In genomic region chr17:47320879-47321502, GRCh38 we compare ENCODE assay signal across 21 cellular contexts. TPM values are rescaled to one million over a fixed set of nuclear protein-coding genes. Genes with fewer than 3 reads are reported as not detected.
DNase-seq lines count a peak whose midpoint lies in the region; ATAC-seq, FAIRE-seq and TF ChIP-seq lines count a peak whose summit lies in the region.
"Had no signal": no experiment of that assay in that cellular context is flagged by ENCODE, and none has a peak within 500 bp of the region (broad histone marks: within the 10 kb centered on the region; RNA-seq: fewer than 3 reads in every experiment).

No MANE protein-coding gene starts in this region.

- TF ChIP-seq EP300 in K562 (IDR thresholded peaks at IDR 0.05; ENCODE audit: low read length) = no peak

- H3K79me2 ChIP-seq in K562 (ENCODE audit: control insufficient read depth, insufficient read depth, low read length) = no peaks in the 10 kb centered on the region

- H3K4me3 Mint-ChIP-seq in CD4-positive, CD25-positive, alpha-beta regulatory T cell = peak overlapping the region in 3 of 4 donors; percentile 8 to 91 (median 53)
- H3K4me3 Mint-ChIP-seq in IgD-negative memory B cell = peak overlapping the region in 1 of 4 donors; percentile 84
- H3K4me3 Mint-ChIP-seq in stimulated activated naive B cell treated with anti-CD40 and anti-IgM and Interleukin-4, amounts not matched to agents 10 μg/mL and 1 μg/mL and 100 μg/mL, for 72 hours = no peak overlapping the region
- H3K4me3 Mint-ChIP-seq: CD14-positive monocyte had no signal

- peaks cover 7 to 21% (median 13%) of the 10 kb centered on the region in 4 donors for H3K4me1 Mint-ChIP-seq in CD4-positive, CD25-positive, alpha-beta regulatory T cell
- H3K4me1 Mint-ChIP-seq in IgD-negative memory B cell = peaks cover 7 to 16% (median 10%) of the 10 kb centered on the region in 3 donors
- H3K4me1 Mint-ChIP-seq in stimulated activated naive B cell treated with anti-CD40 and anti-IgM and Interleukin-4, amounts not matched to agents 10 μg/mL and 1 μg/mL and 100 μg/mL, for 72 hours = peaks cover 16 to 18% of the 10 kb centered on the region in 2 donors

- POLR2A ChIA-PET in K562 (lab: Yijun Ruan, JAX) = interaction anchor here (0.6 kb wide), 1 partner anchor 132 kb away, joined by 3 read pairs; the partner anchor contains the start of gene CDC27

- no peak overlapping the region for H3K27ac Mint-ChIP-seq in CD4-positive, CD25-positive, alpha-beta regulatory T cell
- H3K27ac Mint-ChIP-seq in IgD-negative memory B cell = peak overlapping the region in 2 of 3 donors; percentile 33 to 75
- peak overlapping the region; percentile 51 for H3K27ac Mint-ChIP-seq in stimulated activated naive B cell treated with anti-CD40 and anti-IgM and Interleukin-4, amounts not matched to agents 10 μg/mL and 1 μg/mL and 100 μg/mL, for 72 hours
- H3K27ac Mint-ChIP-seq: CD14-positive monocyte; CD8-positive, alpha-beta memory T cell had no signal

- intact Hi-C loops in K562 (cut with micrococcal nuclease) = no loop called here

- CTCF ChIA-PET in K562 (lab: Yijun Ruan, JAX; ENCODE audit: low intra/inter-chr PET ratio) = no interaction called here

- FAIRE-seq in K562 (lab: Jason Lieb, UNC) = no peak
- FAIRE-seq: A204.1, D721Med, G401.6 had no signal

- no peaks in the 10 kb centered on the region for H4K20me1 ChIP-seq in K562 (replicated peaks; ENCODE audit: control insufficient read depth, insufficient read depth, low read length)
- H4K20me1 ChIP-seq: BLaER1 had no signal

- no peaks in the 10 kb centered on the region for H3K36me3 Mint-ChIP-seq in CD4-positive, CD25-positive, alpha-beta regulatory T cell
- no peaks in the 10 kb centered on the region for H3K36me3 Mint-ChIP-seq in IgD-negative memory B cell
- peaks cover 4 to 5% of the 10 kb centered on the region in 2 donors for H3K36me3 Mint-ChIP-seq in stimulated activated naive B cell treated with anti-CD40 and anti-IgM and Interleukin-4, amounts not matched to agents 10 μg/mL and 1 μg/mL and 100 μg/mL, for 72 hours

- H3K4me1 ChIP-seq in CD4-positive, CD25-positive, alpha-beta regulatory T cell (ENCODE audit: control insufficient read depth, insufficient read depth, low read length, poor library complexity, severe bottlenecking) = peaks cover 15% of the 10 kb centered on the region
- H3K4me1 ChIP-seq in K562 (replicated peaks in 1 of 2; ENCODE audit: control insufficient read depth in 2 of 2, insufficient read depth in 2 of 2, low read length in 2 of 2) = peaks cover 0 to 12% of the 10 kb centered on the region in 2 experiments; a peak in 2 of 5 replicates

- no peaks in the 10 kb centered on the region for H3K9me3 ChIP-seq in CD4-positive, CD25-positive, alpha-beta regulatory T cell (ENCODE audit: control insufficient read depth in 2 of 2, low read length in 2 of 2)
- H3K9me3 ChIP-seq in K562 (replicated peaks; ENCODE audit: control insufficient read depth, insufficient read depth, low read depth, low read length) = no peaks in the 10 kb centered on the region
- H3K9me3 ChIP-seq: Caco-2 had no signal

- H3K27me3 ChIP-seq in CD4-positive, CD25-positive, alpha-beta regulatory T cell (ENCODE audit: control insufficient read depth, insufficient read depth, low read length) = peaks cover 6% of the 10 kb centered on the region
- H3K27me3 ChIP-seq in K562 (ENCODE audit: control insufficient read depth in 2 of 2, insufficient read depth in 2 of 2, low read length in 2 of 2) = no peaks in the 10 kb centered on the region
- H3K27me3 ChIP-seq: BLaER1 had no signal

- no peak for DNase-seq in CD4-positive, CD25-positive, alpha-beta regulatory T cell
- no peak for DNase-seq in K562 (ENCODE audit: extremely low read depth in 1 of 4, low spot score in 3 of 4)
- DNase-seq in stimulated activated naive B cell treated with anti-CD40 and anti-IgM and Interleukin-4, amounts not matched to agents 10 μg/mL and 1 μg/mL and 100 μg/mL, for 72 hours = no peak
- no peak for DNase-seq in islet precursor cell
- no peak for DNase-seq in middle frontal gyrus (ENCODE audit: extremely low spot score, low spot score)
- DNase-seq: AML-193; Caco-2; CD8-positive, alpha-beta memory T cell; GOT3; H7; Karpas-422; KBM-7 had no signal

- ATAC-seq in CD4-positive, CD25-positive, alpha-beta regulatory T cell (ENCODE audit: low read depth in 2 of 2) = no peak
- ATAC-seq in K562 (no peak), HG02970 (IDR thresholded peaks at IDR 0.05; ENCODE audit: low FRiP score, unreplicated experiment) (no peak)
- ATAC-seq in stimulated activated naive B cell treated with anti-CD40 and anti-IgM and Interleukin-4, amounts not matched to agents 10 μg/mL and 1 μg/mL and 100 μg/mL, for 72 hours (replicated peaks) = no peak

- no peaks in the 10 kb centered on the region for H3K36me3 ChIP-seq in CD4-positive, CD25-positive, alpha-beta regulatory T cell (ENCODE audit: control insufficient read depth, insufficient read depth, low read length)
- H3K36me3 ChIP-seq in K562 (ENCODE audit: control insufficient read depth, insufficient read depth, low read length) = no peaks in the 10 kb centered on the region
- H3K36me3 ChIP-seq: BLaER1 had no signal

- H3K9me3 Mint-ChIP-seq in CD4-positive, CD25-positive, alpha-beta regulatory T cell = peaks cover 0 to 5% (median 0%) of the 10 kb centered on the region in 7 donors
- no peaks in the 10 kb centered on the region for H3K9me3 Mint-ChIP-seq in IgD-negative memory B cell
- H3K9me3 Mint-ChIP-seq in stimulated activated naive B cell treated with anti-CD40 and anti-IgM and Interleukin-4, amounts not matched to agents 10 μg/mL and 1 μg/mL and 100 μg/mL, for 72 hours = peaks cover 4 to 5% of the 10 kb centered on the region in 2 donors
- H3K9me3 Mint-ChIP-seq: CD8-positive, alpha-beta memory T cell had no signal

- TF ChIP-seq POLR2A in K562 (conservative IDR thresholded peaks at IDR 0.05) = no peak

- H3K4me2 ChIP-seq in K562 (ENCODE audit: insufficient read depth, low read length) = no peak overlapping the region
- H3K4me2 ChIP-seq: BLaER1 had no signal

- no TSS peak for BruUV-seq in K562 (replicated peaks; lab: Mats Ljungman, UMichigan)

- H2AFZ ChIP-seq in K562 (ENCODE audit: low read depth, low read length) = no peak overlapping the region

- H3K27me3 Mint-ChIP-seq in CD4-positive, CD25-positive, alpha-beta regulatory T cell = peaks cover 49% of the 10 kb centered on the region
- no peaks in the 10 kb centered on the region for H3K27me3 Mint-ChIP-seq in IgD-negative memory B cell
- no peaks in the 10 kb centered on the region for H3K27me3 Mint-ChIP-seq in stimulated activated naive B cell treated with anti-CD40 and anti-IgM and Interleukin-4, amounts not matched to agents 10 μg/mL and 1 μg/mL and 100 μg/mL, for 72 hours

- TF ChIP-seq CTCF in K562 (IDR thresholded peaks at IDR 0.05 in 2 of 3, conservative IDR thresholded peaks at IDR 0.05 in 1 of 3; ENCODE audit: insufficient read depth in 2 of 3, low read depth in 1 of 3, low read length in 3 of 3) = no peak

- in situ Hi-C loops in K562 (cut with MboI) = no loop called here

- no peak overlapping the region for H3K27ac ChIP-seq in CD4-positive, CD25-positive, alpha-beta regulatory T cell (ENCODE audit: insufficient read depth, low read length, poor library complexity, severe bottlenecking)
- no peak overlapping the region for H3K27ac ChIP-seq in K562 (ENCODE audit: extremely low read depth, low read depth, low read length)
- H3K27ac ChIP-seq: BLaER1, HL-60 had no signal

- TF ChIP-seq RAD21 in K562 (CRISPR knock-in tag; conservative IDR thresholded peaks at IDR 0.05 in 1 of 2, IDR thresholded peaks at IDR 0.05 in 1 of 2) = no peak

- H3K9ac ChIP-seq in K562 (ENCODE audit: insufficient read depth in 1 of 2, low read depth in 2 of 2, low read length in 2 of 2) = no peak overlapping the region
- H3K9ac ChIP-seq: BLaER1 had no signal

- H3K4me3 ChIP-seq in CD4-positive, CD25-positive, alpha-beta regulatory T cell (ENCODE audit: low read depth, low read length) = no peak overlapping the region
- H3K4me3 ChIP-seq in K562 = no peak overlapping the region
- H3K4me3 ChIP-seq: BLaER1 had no signal

- WGBS in K562 (ENCODE audit: insufficient coverage, low coverage, missing lambda C conversion rate) = 83% methylated on average over 5 of the region's 5 CpGs

- no peaks in the 10 kb centered on the region for H3K9me1 ChIP-seq in K562 (ENCODE audit: control insufficient read depth, insufficient read depth, low read length)

TF ChIP-seq in K562, 482 proteins besides CTCF, POLR2A, EP300 and RAD21 (continues in another document):
- peak; percentile 93 for TF ChIP-seq RBM25 (IDR thresholded peaks at IDR 0.05; ENCODE audit: low read depth, low read length, severe bottlenecking)
- TF ChIP-seq ZNF583 (CRISPR knock-in tag; IDR thresholded peaks at IDR 0.05) = peak; percentile 93
- TF ChIP-seq SMARCA5 (IDR thresholded peaks at IDR 0.05) = peak; percentile 93
- TF ChIP-seq KDM1A (IDR thresholded peaks at IDR 0.05) = peak; percentile 43 to 57; a peak in 3 of 4 replicates
- no peak for TF ChIP-seq KAT2B (IDR thresholded peaks at IDR 0.05; ENCODE audit: low read depth, low read length)
- TF ChIP-seq BCOR (IDR thresholded peaks at IDR 0.05) = peak; percentile 93
- TF ChIP-seq HLTF (IDR thresholded peaks at IDR 0.05) = peak; percentile 68; the same call in 1 of the 2 replicates

RNA-seq across cellular contexts. Expression of gene EFCAB13, which starts 2.8 kb away (rescaled TPM):
- total RNA-seq in CD4-positive, CD25-positive, alpha-beta regulatory T cell = 5.7 TPM
- 1 to 10 TPM; 2.3 to 8.3 (median 2.9) TPM for polyA plus RNA-seq in CD4-positive, CD25-positive, alpha-beta regulatory T cell
- polyA plus RNA-seq in IgD-negative memory B cell = 10.2 TPM
- 1.8 and 4.2 TPM in 2 replicates for total RNA-seq in K562 (2011; cell fraction: chromatin; rRNA removed; ENCODE audit: low replicate concordance)
- 0.66 TPM in 1 of 2 replicates, not detected in the other for total RNA-seq in K562 (2011; cell fraction: nucleolus; rRNA removed)
- total RNA-seq in K562 (2011; cell fraction: nucleoplasm; rRNA removed) = 1.1 and 2.4 TPM in 2 replicates
- 1.3 and 3.1 TPM in 2 replicates for total RNA-seq in K562 (2014; rRNA removed)
- total RNA-seq in K562 (2014; rRNA removed; fragmentation: Illumina TruSeq; extraction: Trizol) = 1.3 TPM in 2 replicates
- 0.69 and 1.2 TPM in 2 replicates for total RNA-seq in K562 (2015; rRNA removed; fragmentation: Illumina TruSeq; extraction: Trizol)
- total RNA-seq in K562 (2021) = 1.0 and 2.6 TPM in 2 replicates
- 0.70 and 1.1 TPM in 2 replicates for polyA plus RNA-seq in K562 (2011; rRNA removed)
- 0.09 TPM in 1 of 2 replicates, not detected in the other for polyA plus RNA-seq in K562 (2011; cell fraction: cytosol; rRNA removed)
- 1.0 and 1.2 TPM in 2 replicates for polyA plus RNA-seq in K562 (2011; cell fraction: nucleus; rRNA removed)
- polyA plus RNA-seq in K562 (2012) = 0.83 and 2.9 TPM in 2 replicates
- polyA plus RNA-seq in K562 (2014; fragmentation: Illumina TruSeq; extraction: Trizol) = 0.95 and 1.2 TPM in 2 replicates
- polyA plus RNA-seq in K562 (2014; fragmentation: Nextera tagmentation; extraction: Ambion mirVana) = under 1 TPM; 0.46 TPM
- polyA plus RNA-seq in K562 (2014; rRNA removed) = 0.32 and 2.7 TPM in 2 replicates
- 1.6 and 2.1 TPM in 2 replicates for polyA minus RNA-seq in K562 (2011; rRNA and poly(A)+ RNA removed)
- not detected in 2 replicates for polyA minus RNA-seq in K562 (2011; cell fraction: cytosol; rRNA and poly(A)+ RNA removed)
- polyA minus RNA-seq in K562 (2011; cell fraction: nucleus; rRNA and poly(A)+ RNA removed) = 0.67 and 1.4 TPM in 2 replicates
- total RNA-seq: HT1080 had no signal

Comparison
In these comparisons a context has a peak if more than half of its experiments do, and no peak if none do; other contexts are left out.
1. H3K27ac Mint-ChIP-seq: peak in IgD-negative memory B cell (2 of 3) and stimulated activated naive B cell treated with anti-CD40 and anti-IgM and Interleukin-4, amounts not matched to agents 10 μg/mL and 1 μg/mL and 100 μg/mL, for 72 hours (single experiment); none in CD4-positive, CD25-positive, alpha-beta regulatory T cell (0 of 3).
2. H3K4me3 Mint-ChIP-seq: peak in CD4-positive, CD25-positive, alpha-beta regulatory T cell (3 of 4); none in stimulated activated naive B cell treated with anti-CD40 and anti-IgM and Interleukin-4, amounts not matched to agents 10 μg/mL and 1 μg/mL and 100 μg/mL, for 72 hours (0 of 2).